28 cellular contexts compared by ENCODE assay signal in genomic region chr15:26311710-26312236, GRCh38.
"Had no signal": no experiment of that assay in that cellular context is flagged by ENCODE, and none has a peak within 500 bp of the region (broad histone marks: within the 10 kb centered on the region; RNA-seq: fewer than 3 reads in every experiment).

No MANE protein-coding gene starts in this region.

- H3K4me1 ChIP-seq: esophagus squamous epithelium had no signal

- H3K9me3 ChIP-seq: esophagus squamous epithelium had no signal

- H3K27me3 ChIP-seq: brain microvascular endothelial cell, esophagus squamous epithelium had no signal

- ATAC-seq: activated CD4-positive, CD25-positive, alpha-beta regulatory T cell treated with anti-CD3 and anti-CD28 coated beads, Interleukin-2, amount 50 U/mL, for 24 hours; activated CD8-positive, alpha-beta T cell treated with anti-CD3 and anti-CD28 coated beads for 36 hours; activated T-cell treated with anti-CD3 and anti-CD28 coated beads, Interleukin-2, amount 50 U/mL, for 4 hours; activated T-helper 17 cell treated with anti-CD3 and anti-CD28 coated beads, Interleukin-2, amount 50 U/mL, for 72 hours; effector memory CD8-positive, alpha-beta T cell; T-helper 17 cell had no signal

- H3K27ac ChIP-seq: brain microvascular endothelial cell, esophagus squamous epithelium, WERI-Rb-1 had no signal

- H3K36me3 ChIP-seq: brain microvascular endothelial cell, esophagus squamous epithelium, WERI-Rb-1 had no signal

- DNase-seq: activated B cell treated with CpG ODN at 0.5 μM for 24 hours; activated CD4-positive, alpha-beta T cell treated with anti-CD3 and anti-CD28 coated beads for 48 hours; activated CD4-positive, alpha-beta T cell treated with anti-CD3 and anti-CD28 coated beads, Interleukin-2, amount 50 U/mL, for 1 hour; activated CD4-positive, alpha-beta T cell treated with anti-CD3 and anti-CD28 coated beads, Interleukin-2, amount 50 U/mL, for 48 hours; activated CD8-positive, alpha-beta memory T cell treated with anti-CD3 and anti-CD28 coated beads for 24 hours; activated CD8-positive, alpha-beta T cell treated with anti-CD3 and anti-CD28 coated beads for 36 hours; activated effector memory CD4-positive, alpha-beta T cell treated with Interleukin-2 at 50 U/mL for 16 hours; activated gamma-delta T cell treated with Interleukin-2 at 50 U/mL for 16 hours; activated naive CD4-positive, alpha-beta T cell treated with anti-CD3 and anti-CD28 coated beads, Interleukin-2, amount 50 U/mL, for 16 hours; activated naive CD4-positive, alpha-beta T cell treated with Interleukin-2 at 50 U/mL for 16 hours; activated T-cell treated with anti-CD3 and anti-CD28 coated beads, Interleukin-2, amount 50 U/mL, for 4 hours; amniotic stem cell; anterior cingulate cortex; brain microvascular endothelial cell; caudate nucleus; cortex of kidney; dermis blood vessel endothelial cell; effector CD4-positive, alpha-beta T cell; effector memory CD8-positive, alpha-beta T cell; erythroblast; esophagus squamous epithelium; foreskin melanocyte; T-helper 1 cell; T-helper 17 cell; T1000; WERI-Rb-1 had no signal

- H3K4me3 ChIP-seq: esophagus squamous epithelium had no signal
